Comparison of ENCODE assay signal across 28 cellular contexts in the genomic region with DNA sequence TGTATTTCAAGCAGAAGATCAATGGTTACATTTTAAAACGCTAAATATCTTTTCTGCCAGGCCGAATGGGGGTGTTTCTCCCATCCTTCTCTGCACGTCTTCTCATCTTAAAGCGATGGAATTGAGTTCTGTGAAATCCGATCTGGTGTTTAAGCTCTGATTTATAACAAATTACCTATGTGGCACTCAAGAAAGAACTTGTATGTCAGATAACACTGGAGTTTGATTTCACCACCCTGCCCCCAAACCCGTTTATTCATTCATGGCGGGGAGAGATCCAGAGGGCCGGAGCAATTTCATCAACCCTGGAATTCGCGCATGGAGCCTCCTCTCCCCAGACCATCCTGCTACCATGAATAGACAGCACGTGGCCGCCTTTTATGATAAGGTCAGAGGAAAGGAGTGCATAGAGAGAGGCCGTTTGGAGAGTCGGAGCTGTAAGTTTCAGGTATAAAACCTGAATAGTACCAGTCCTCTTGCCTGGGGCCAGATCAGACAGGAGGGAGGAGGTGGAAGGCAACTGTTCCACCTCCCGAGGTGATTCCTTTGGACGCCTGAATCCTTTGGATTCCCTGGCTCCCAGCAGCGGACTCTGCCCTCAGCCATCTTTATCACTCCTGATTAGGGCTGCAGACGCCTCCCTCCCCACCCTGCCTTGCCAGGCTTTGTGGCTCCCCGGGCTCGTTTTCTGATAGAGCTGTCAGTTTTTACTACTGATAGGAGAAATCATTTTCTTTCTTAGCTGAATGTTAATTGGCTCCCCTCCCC. TPM values are rescaled to one million over a fixed set of nuclear protein-coding genes. Genes with fewer than 3 reads are reported as not detected.
DNase-seq lines count a peak whose midpoint lies in the region; ATAC-seq, FAIRE-seq and TF ChIP-seq lines count a peak whose summit lies in the region.
"Had no signal": no experiment of that assay in that cellular context is flagged by ENCODE, and none has a peak within 500 bp of the region (broad histone marks: within the 10 kb centered on the region; RNA-seq: fewer than 3 reads in every experiment).

No MANE protein-coding gene starts in this region.

- H3K27me3 ChIP-seq in left ventricle myocardium inferior (ENCODE audit: low read depth) (peaks cover 100% of the 10 kb centered on the region), right atrium auricular region (peaks cover 0 to 3% of the 10 kb centered on the region in 2 donors), Peyer's patch (no peaks in the 10 kb centered on the region), smooth muscle cell (ENCODE audit: low read depth) (peaks cover 6% of the 10 kb centered on the region), PC-3 (ENCODE audit: low read length) (0 out of 2 replicates have a peak, but pooled peaks cover 3% of the 10 kb centered on the region)

- H3K4me3 ChIP-seq in left ventricle myocardium inferior (peak overlapping the region; percentile 8), right atrium auricular region (no peak overlapping the region), Peyer's patch (no peak overlapping the region), kidney (ENCODE audit: low read length in 2 of 2) (no peak overlapping the region), smooth muscle cell (no peak overlapping the region), PC-3 (ENCODE audit: low read length) (no peak overlapping the region)
- H3K4me3 ChIP-seq: dorsolateral prefrontal cortex, tibial artery had no signal

- H3K4me2 ChIP-seq in smooth muscle cell (peak overlapping the region; percentile 26), PC-3 (ENCODE audit: low read length) (no peak overlapping the region)

- CTCF ChIA-PET in PC-3 (lab: Charles Lee) = no interaction called here

- WGBS in smooth muscle cell (ENCODE audit: low lambda C conversion rate) = 38% methylated on average over 20 of the region's 20 CpGs

- TF ChIP-seq POLR2A in Peyer's patch (IDR thresholded peaks at IDR 0.05) = no peak

- H3K9me3 ChIP-seq in left ventricle myocardium inferior (replicated peaks) (no peaks in the 10 kb centered on the region), right atrium auricular region (no peaks in the 10 kb centered on the region), Peyer's patch (no peaks in the 10 kb centered on the region), kidney (ENCODE audit: control insufficient read depth in 1 of 2, low read length in 2 of 2) (no peaks in the 10 kb centered on the region), smooth muscle cell (replicated peaks; ENCODE audit: low read depth) (no peaks in the 10 kb centered on the region), PC-3 (ENCODE audit: low read length) (no peaks in the 10 kb centered on the region)
- H3K9me3 ChIP-seq: tibial artery had no signal

- H3F3A ChIP-seq in smooth muscle cell (ENCODE audit: low read depth) = no peaks in the 10 kb centered on the region
- no peaks in the 10 kb centered on the region for H3F3A ChIP-seq in PC-3 (ENCODE audit: low read length, unreplicated experiment)

- TF ChIP-seq CTCF in left ventricle myocardium inferior (IDR thresholded peaks at IDR 0.05; ENCODE audit: borderline replicate concordance) = no peak
- TF ChIP-seq CTCF in right atrium auricular region (IDR thresholded peaks at IDR 0.05) = no peak
- TF ChIP-seq CTCF in Peyer's patch (IDR thresholded peaks at IDR 0.05) = no peak
- TF ChIP-seq CTCF in kidney (IDR thresholded peaks at IDR 0.05; ENCODE audit: borderline replicate concordance, extremely low read depth, insufficient read depth) = no peak
- TF ChIP-seq CTCF in smooth muscle cell (IDR thresholded peaks at IDR 0.05; ENCODE audit: borderline replicate concordance, insufficient read depth, poor library complexity, severe bottlenecking) = no peak
- TF ChIP-seq CTCF in PC-3 (conservative IDR thresholded peaks at IDR 0.05; ENCODE audit: low read depth, low read length) = no peak

- H4K20me1 ChIP-seq in smooth muscle cell (ENCODE audit: low read depth) (no peaks in the 10 kb centered on the region), PC-3 (ENCODE audit: low read length) (no peaks in the 10 kb centered on the region)

- no peak overlapping the region for H2AFZ ChIP-seq in smooth muscle cell (ENCODE audit: low read depth)
- no peak overlapping the region for H2AFZ ChIP-seq in PC-3 (ENCODE audit: low read length)
- H2AFZ ChIP-seq: parathyroid adenoma had no signal

- H3K36me3 ChIP-seq in left ventricle myocardium inferior (no peaks in the 10 kb centered on the region), right atrium auricular region (no peaks in the 10 kb centered on the region), Peyer's patch (no peaks in the 10 kb centered on the region), kidney (ENCODE audit: control insufficient read depth in 1 of 2, insufficient read depth in 2 of 2, low read length in 2 of 2) (no peaks in the 10 kb centered on the region), smooth muscle cell (ENCODE audit: low read depth) (no peaks in the 10 kb centered on the region), PC-3 (ENCODE audit: low read depth, low read length) (no peaks in the 10 kb centered on the region)
- H3K36me3 ChIP-seq: tibial artery had no signal

- no peaks in the 10 kb centered on the region for H3K9me2 ChIP-seq in PC-3 (replicated peaks; ENCODE audit: low read length)

- H3K9ac ChIP-seq in kidney (ENCODE audit: low read length in 2 of 2) (no peak overlapping the region), smooth muscle cell (ENCODE audit: low read depth) (no peak overlapping the region), PC-3 (ENCODE audit: low read length) (no peak overlapping the region)
- H3K9ac ChIP-seq: parathyroid adenoma had no signal

- intact Hi-C loops in left ventricle myocardium inferior (cut with micrococcal nuclease) (no loop called here), kidney (cut with DNase I) (no loop called here), PC-3 (cut with micrococcal nuclease) (no loop called here)

- H3K4me1 ChIP-seq in left ventricle myocardium inferior = peaks cover 8% of the 10 kb centered on the region
- peaks cover 0 to 6% of the 10 kb centered on the region in 2 donors for H3K4me1 ChIP-seq in right atrium auricular region
- H3K4me1 ChIP-seq in Peyer's patch = peaks cover 0 to 9% (median 0%) of the 10 kb centered on the region in 4 donors
- H3K4me1 ChIP-seq in kidney (ENCODE audit: control insufficient read depth in 1 of 2, insufficient read depth in 1 of 2, low read depth in 1 of 2, low read length in 2 of 2) = no peaks in the 10 kb centered on the region
- H3K4me1 ChIP-seq in smooth muscle cell (ENCODE audit: low read depth) = peaks cover 17% of the 10 kb centered on the region
- 0 out of 2 replicates have a peak, but pooled peaks cover 3% of the 10 kb centered on the region for H3K4me1 ChIP-seq in PC-3 (ENCODE audit: insufficient read depth, low read length)
- H3K4me1 ChIP-seq: parathyroid adenoma, tibial artery had no signal

- no TSS peak for BruUV-seq in PC-3 (replicated peaks; lab: Mats Ljungman, UMichigan)

- H3K79me2 ChIP-seq in smooth muscle cell (ENCODE audit: low read depth) (no peaks in the 10 kb centered on the region), PC-3 (ENCODE audit: low read length) (no peaks in the 10 kb centered on the region)
- H3K79me2 ChIP-seq: parathyroid adenoma had no signal

- POLR2A ChIA-PET in PC-3 (lab: Charles Lee; ENCODE audit: unreplicated experiment) = no interaction called here

- FAIRE-seq in kidney (lab: Jason Lieb, UNC) = no peak
- FAIRE-seq: GM12891, islet of Langerhans had no signal

- ATAC-seq in PC-3 = no peak
- ATAC-seq: natural killer cell; Right ventricle myocardium inferior; stimulated activated memory B cell treated with anti-CD40 and anti-IgM and Interleukin-4, amounts not matched to agents 10 μg/mL and 1 μg/mL and 100 μg/mL, for 72 hours; T-cell had no signal

- DNase-seq in left ventricle myocardium inferior (no peak), right atrium auricular region (ENCODE audit: low spot score) (no peak), Peyer's patch (peak in 2 of 3 donors; percentile 63 to 72), kidney (peak; percentile 29), smooth muscle cell (lab: John Stamatoyannopoulos, UW; ENCODE audit: unreplicated experiment) (no peak), DMS114 treated with DMSO at 0.1 percent for 48 hours (lab: John Stamatoyannopoulos, UW; ENCODE audit: unreplicated experiment) (no peak), PC-3 (no peak)
- DNase-seq in stimulated activated naive CD4-positive, alpha-beta T cell (lab: John Stamatoyannopoulos, UW) = no peak
- DNase-seq: activated CD4-positive, alpha-beta T cell treated with anti-CD3 and anti-CD28 coated beads, Interleukin-2, amount 50 U/mL, for 4 hours; activated CD8-positive, alpha-beta memory T cell treated with anti-CD3 and anti-CD28 coated beads, Interleukin-2, amount 50 U/mL, for 48 hours; activated effector memory CD4-positive, alpha-beta T cell treated with anti-CD3 and anti-CD28 coated beads, Interleukin-2, amount 50 U/mL, for 16 hours; CD4-positive, CD25-positive, alpha-beta regulatory T cell; dorsolateral prefrontal cortex; hippocampal formation; Kasumi-1; natural killer cell; NCI-H1048; NCI-H2081 treated with DMSO at 0.1 percent for 48 hours; NCI-H526 treated with DMSO at 0.1 percent for 48 hours; T-cell; tibial artery had no signal

- no peak overlapping the region for H3K27ac ChIP-seq in left ventricle myocardium inferior (replicated peaks)
- no peak overlapping the region for H3K27ac ChIP-seq in right atrium auricular region
- H3K27ac ChIP-seq in Peyer's patch = no peak overlapping the region
- H3K27ac ChIP-seq in kidney (ENCODE audit: low read depth in 2 of 2, low read length in 2 of 2) = no peak overlapping the region
- H3K27ac ChIP-seq in smooth muscle cell (ENCODE audit: low read depth) = no peak overlapping the region
- no peak overlapping the region for H3K27ac ChIP-seq in PC-3 (ENCODE audit: low read length)
- H3K27ac ChIP-seq: dorsolateral prefrontal cortex, parathyroid adenoma, tibial artery had no signal

RNA-seq across cellular contexts. Expression of a gene that starts 27.3 kb away (rescaled TPM):
- total RNA-seq in left ventricle myocardium inferior (1.2 TPM), right atrium auricular region (1 to 10 TPM in 1 of 2 donors, under 1 TPM in 1; 0.74 to 3.5 TPM), Peyer's patch (1 to 10 TPM in 2 of 4 donors, under 1 TPM in 2; 0.35 to 2.4 (median 1.0) TPM), kidney (7.9 TPM), smooth muscle cell (not detected in 2 replicates), PC-3 (2014; rRNA removed) (0.11 TPM in 1 of 2 replicates, not detected in the other)
- polyA plus RNA-seq in kidney (ENCODE audit: insufficient read depth, low read depth, low replicate concordance) (0.60 TPM), smooth muscle cell (not detected in 2 replicates)
- total RNA-seq: H4 had no signal
- polyA plus RNA-seq: AG04450 had no signal

Comparison
In these comparisons a context has a peak if more than half of its experiments do, and no peak if none do; other contexts are left out.
1. DNase-seq: peak in Peyer's patch (2 of 3) and kidney (single experiment); none in left ventricle myocardium inferior (single experiment), right atrium auricular region (single experiment), smooth muscle cell (single experiment), DMS114 treated with DMSO at 0.1 percent for 48 hours (single experiment), PC-3 (single experiment) and stimulated activated naive CD4-positive, alpha-beta T cell (0 of 6).